19 cellular contexts compared by ENCODE assay signal in the genomic region with DNA sequence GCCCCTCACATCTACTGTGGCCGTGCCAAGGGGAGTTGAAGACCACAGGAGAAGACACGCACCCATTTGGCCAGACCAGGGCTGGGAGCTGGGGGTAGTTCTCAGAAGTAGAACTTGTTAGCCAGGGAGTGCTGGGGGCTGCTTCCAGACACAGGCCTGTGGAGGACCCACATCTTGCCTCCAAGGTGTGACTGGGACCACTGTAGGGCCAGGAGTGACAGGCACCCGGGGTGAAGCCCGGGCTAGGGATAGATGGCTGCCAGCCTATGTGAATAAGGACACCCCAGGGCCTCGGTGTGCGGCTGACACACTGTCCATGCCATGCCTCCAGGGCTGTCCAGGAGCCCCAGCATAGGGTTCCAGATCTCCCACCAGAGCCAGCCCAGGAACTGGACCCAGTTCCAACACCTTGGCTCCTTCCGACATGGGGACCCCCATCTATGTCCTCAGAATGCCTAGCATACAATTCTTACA. TPM values are rescaled to one million over a fixed set of nuclear protein-coding genes. Genes with fewer than 3 reads are reported as not detected.
DNase-seq lines count a peak whose midpoint lies in the region; ATAC-seq and TF ChIP-seq lines count a peak whose summit lies in the region.
"Had no signal": no experiment of that assay in that cellular context is flagged by ENCODE, and none has a peak within 500 bp of the region (broad histone marks: within the 10 kb centered on the region; RNA-seq: fewer than 3 reads in every experiment).

No MANE protein-coding gene starts in this region.

- CTCF ChIA-PET in SK-N-SH (lab: Yijun Ruan, JAX): interaction anchor here (0.8 to 1.3 kb wide), 2 partner anchors 72 to 75 kb away, joined by 3 read pairs; no protein-coding TSS in a partner anchor

- H3K23ac ChIP-seq in mesenchymal stem cell (ENCODE audit: low read length in 2 of 2): no peak overlapping the region

- no peak overlapping the region for H2BK5ac ChIP-seq in mesenchymal stem cell (ENCODE audit: low read depth, low read length, poor library complexity, severe bottlenecking)

- TF ChIP-seq CTCF in SK-N-SH (IDR thresholded peaks at IDR 0.05) (no peak), coronary artery (IDR thresholded peaks at IDR 0.05) (no peak), transverse colon (IDR thresholded peaks at IDR 0.05) (no peak), ascending aorta (IDR thresholded peaks at IDR 0.05) (no peak)

- DNase-seq in SK-N-SH (peak; percentile 23), coronary artery (ENCODE audit: low spot score) (no peak), mesenchymal stem cell (no peak), transverse colon (no peak), ascending aorta (ENCODE audit: low spot score in 2 of 2) (no peak), globus pallidus (ENCODE audit: low spot score) (no peak)
- DNase-seq in stimulated activated CD8-positive, alpha-beta memory T cell treated with anti-CD3 and anti-CD28 coated beads, Interleukin-4, amount 100 ng/mL, for 48 hours: no peak
- DNase-seq: activated CD4-positive, alpha-beta T cell treated with anti-CD3 and anti-CD28 coated beads, Interleukin-2, amount 10 ng/mL, durations not matched to agents 24 days and 14 days; activated T-cell treated with anti-CD3 and anti-CD28 coated beads, Interleukin-2, amount 50 U/mL, for 72 hours; amygdala; islet precursor cell; Karpas-422; NCI-H187 treated with DMSO at 0.1 percent for 48 hours; NCI-H524; stimulated activated CD4-positive, alpha-beta T cell treated with anti-CD3 and anti-CD28 coated beads, Interleukin-4, amount 100 ng/mL, for 1 hour; stimulated activated naive CD4-positive, alpha-beta T cell had no signal

- TF ChIP-seq RAD21 in SK-N-SH (IDR thresholded peaks at IDR 0.05; ENCODE audit: low read length): no peak

- WGBS in SK-N-SH (ENCODE audit: low lambda C conversion rate): 100% methylated on average over 3 of the region's 7 CpGs
- WGBS in mesenchymal stem cell: 96% methylated on average over 7 of the region's 7 CpGs
- WGBS in transverse colon (ENCODE audit: low coverage in 1 of 2), 2 donors: 96% methylated on average over 7 of the region's 7 CpGs; no CpG with 5 or more reads in 1 of the 2 donors

- no peaks in the 10 kb centered on the region for H3K36me3 ChIP-seq in SK-N-SH (replicated peaks in 1 of 2; ENCODE audit: control insufficient read depth in 1 of 2, insufficient read depth in 2 of 2, low read length in 1 of 2)
- peaks cover 0 to 40% of the 10 kb centered on the region in 2 experiments for H3K36me3 ChIP-seq in mesenchymal stem cell (ENCODE audit: control insufficient read depth in 1 of 2, insufficient read depth in 2 of 2, low read depth in 1 of 2, low read length in 2 of 2)
- H3K36me3 ChIP-seq in transverse colon: no peaks in the 10 kb centered on the region
- no peaks in the 10 kb centered on the region for H3K36me3 ChIP-seq in ascending aorta

- no peak overlapping the region for H2AK5ac ChIP-seq in mesenchymal stem cell (ENCODE audit: low read length, severe bottlenecking)

- POLR2A ChIA-PET in SK-N-SH (lab: Yijun Ruan, JAX): no interaction called here

- H3K4me1 ChIP-seq in SK-N-SH (ENCODE audit: control insufficient read depth in 1 of 2, insufficient read depth in 2 of 2, low read depth in 1 of 2, low read length in 1 of 2) (no peaks in the 10 kb centered on the region; a peak in 1 of 4 replicates), mesenchymal stem cell (ENCODE audit: control insufficient read depth, insufficient read depth, low read depth, low read length) (peaks cover 24% of the 10 kb centered on the region), transverse colon (peaks cover 5 to 29% (median 25%) of the 10 kb centered on the region in 4 donors), ascending aorta (peaks cover 0 to 5% of the 10 kb centered on the region in 2 donors)

- in situ Hi-C loops in transverse colon (cut with MboI; ENCODE audit: low pct_ligation_motif_present in 1 of 4, low pct_unique_long_range_greater_than_20kb in 1 of 4, low sequenced_read_pairs in 3 of 4): no loop called here

- H3K14ac ChIP-seq in mesenchymal stem cell (ENCODE audit: low read length in 2 of 2): peak overlapping the region in 1 of 2 experiments; percentile 27

- no peak overlapping the region for H2AFZ ChIP-seq in SK-N-SH (ENCODE audit: low read depth)
- no peak overlapping the region for H2AFZ ChIP-seq in mesenchymal stem cell (ENCODE audit: low read depth, low read length)

- H3K27ac ChIP-seq in SK-N-SH (ENCODE audit: low read depth in 2 of 2, low read length in 1 of 2) (no peak overlapping the region), coronary artery (peak overlapping the region in 1 of 2 donors; percentile 81), mesenchymal stem cell (ENCODE audit: low read length, poor library complexity, severe bottlenecking) (no peak overlapping the region), transverse colon (peak overlapping the region; percentile 52 to 76 (median 60)), ascending aorta (no peak overlapping the region)
- H3K27ac ChIP-seq: 22Rv1 had no signal

- H3K27me3 ChIP-seq in SK-N-SH (ENCODE audit: insufficient read depth) (no peaks in the 10 kb centered on the region), mesenchymal stem cell (ENCODE audit: control insufficient read depth in 1 of 2, insufficient read depth in 1 of 2, low read length in 2 of 2) (no peaks in the 10 kb centered on the region), transverse colon (peaks cover 35% of the 10 kb centered on the region), ascending aorta (peaks cover 12% of the 10 kb centered on the region)

- H4K8ac ChIP-seq in mesenchymal stem cell (ENCODE audit: low read length): peak overlapping the region; percentile 70

- H3K9me2 ChIP-seq in SK-N-SH: no peaks in the 10 kb centered on the region

- no peak overlapping the region for H3K4me2 ChIP-seq in SK-N-SH
- H3K4me2 ChIP-seq in mesenchymal stem cell (ENCODE audit: low read length, poor library complexity, severe bottlenecking): no peak overlapping the region

- no peak overlapping the region for H2BK15ac ChIP-seq in mesenchymal stem cell (ENCODE audit: low read depth, poor library complexity, severe bottlenecking)

- peaks cover 2% of the 10 kb centered on the region for H3K79me1 ChIP-seq in mesenchymal stem cell (replicated peaks; ENCODE audit: low read length, poor library complexity, severe bottlenecking)

- TF ChIP-seq EP300 in SK-N-SH (IDR thresholded peaks at IDR 0.05; ENCODE audit: borderline replicate concordance in 1 of 2, low read depth in 1 of 2, low read length in 1 of 2) (no peak), transverse colon (IDR thresholded peaks at IDR 0.05; ENCODE audit: low read depth) (no peak)

- peak overlapping the region in 1 of 2 experiments; percentile 49 for H3K18ac ChIP-seq in mesenchymal stem cell (ENCODE audit: low read depth in 1 of 2, low read length in 2 of 2)

- H2BK120ac ChIP-seq in mesenchymal stem cell (ENCODE audit: low read depth, low read length): no peak overlapping the region

- no peaks in the 10 kb centered on the region for H3K79me2 ChIP-seq in SK-N-SH (ENCODE audit: insufficient read depth)

- no peaks in the 10 kb centered on the region for H4K20me1 ChIP-seq in SK-N-SH (ENCODE audit: insufficient read depth)

- intact Hi-C loops in transverse colon (cut with DNase I; ENCODE audit: low total_unique reads): no loop called here
- intact Hi-C loops in ascending aorta (cut with DNase I): no loop called here

- H3F3A ChIP-seq in SK-N-SH (replicated peaks; ENCODE audit: insufficient read depth): peaks cover 8% of the 10 kb centered on the region

- TF ChIP-seq POLR2A in transverse colon (IDR thresholded peaks at IDR 0.05): no peak

- no peak overlapping the region for H3K9ac ChIP-seq in SK-N-SH
- H3K9ac ChIP-seq in mesenchymal stem cell (ENCODE audit: low read length): peak overlapping the region; percentile 90

- no peak overlapping the region for H3K4ac ChIP-seq in mesenchymal stem cell (ENCODE audit: low read depth in 1 of 2, low read length in 2 of 2)

- no peaks in the 10 kb centered on the region for H3K9me3 ChIP-seq in SK-N-SH
- H3K9me3 ChIP-seq in mesenchymal stem cell (ENCODE audit: control insufficient read depth, low read length): no peaks in the 10 kb centered on the region
- H3K9me3 ChIP-seq in transverse colon: peaks cover 0 to 5% of the 10 kb centered on the region in 2 donors
- H3K9me3 ChIP-seq in ascending aorta: no peaks in the 10 kb centered on the region

- H4K91ac ChIP-seq in mesenchymal stem cell (ENCODE audit: low read length): no peak overlapping the region

- H2BK12ac ChIP-seq in mesenchymal stem cell (ENCODE audit: low read length in 2 of 2): no peak overlapping the region

- ATAC-seq in SK-N-SH treated with all-trans-retinoic acid at 6 μM for 48 hours: no peak
- ATAC-seq: activated T-cell treated with anti-CD3 and anti-CD28 coated beads, Interleukin-2, amount 50 U/mL, for 72 hours had no signal

- H3K4me3 ChIP-seq in SK-N-SH (ENCODE audit: low read depth in 2 of 2, low read length in 1 of 2) (no peak overlapping the region), coronary artery (peak overlapping the region; percentile 78), mesenchymal stem cell (ENCODE audit: insufficient read depth in 1 of 2, low read depth in 1 of 2, low read length in 2 of 2) (peak overlapping the region in 1 of 2 experiments; percentile 88), transverse colon (no peak overlapping the region), ascending aorta (no peak overlapping the region)

TF ChIP-seq in SK-N-SH, 30 proteins besides CTCF, POLR2A, EP300 and RAD21 (continues in another document):
- TF ChIP-seq FOXJ3 (CRISPR knock-in tag; IDR thresholded peaks at IDR 0.05) (no peak), EZH2phosphoT487 (IDR thresholded peaks at IDR 0.05; ENCODE audit: borderline replicate concordance, low read depth) (no peak), YY1 (IDR thresholded peaks at IDR 0.05; ENCODE audit: low read depth) (no peak), JUND (IDR thresholded peaks at IDR 0.05) (no peak)

TF ChIP-seq in SK-N-SH treated with all-trans-retinoic acid at 6 μM for 48 hours, 23 proteins besides CTCF, POLR2A, EP300 and RAD21 (continues in another document):
- TF ChIP-seq ESRRG (CRISPR knock-in tag; IDR thresholded peaks at IDR 0.05) (no peak), ISL1 (CRISPR knock-in tag; IDR thresholded peaks at IDR 0.05) (no peak)

RNA-seq across cellular contexts. Expression of gene ANPEP, which starts 1.8 kb away (rescaled TPM):
- 25.8 and 51.0 TPM in 2 replicates for polyA plus RNA-seq in SK-N-SH (2012; rRNA removed)
- polyA plus RNA-seq in SK-N-SH (2012; cell fraction: cytosol; rRNA removed): 16.3 and 22.6 TPM in 2 replicates
- polyA plus RNA-seq in SK-N-SH (2012; cell fraction: nucleus; rRNA removed): 59.5 and 61.6 TPM in 2 replicates
- polyA plus RNA-seq in mesenchymal stem cell (2013, experiment 1 of 2): 63.7 TPM
- 61.6 TPM for polyA plus RNA-seq in mesenchymal stem cell (2013, experiment 2 of 2)
- 1,000 to 10,000 TPM in 1 of 4 donors, 100 to 1,000 TPM in 3; 133 to 1,054 (median 474) TPM for total RNA-seq in transverse colon
- total RNA-seq in ascending aorta: 48.2 TPM

RNA-seq across cellular contexts. Expression of gene MESP2, which starts 36.8 kb away (rescaled TPM):
- 0.21 and 0.31 TPM in 2 replicates for polyA plus RNA-seq in SK-N-SH (2012; rRNA removed)
- 0.14 and 0.43 TPM in 2 replicates for polyA plus RNA-seq in SK-N-SH (2012; cell fraction: cytosol; rRNA removed)
- 0.19 and 0.32 TPM in 2 replicates for polyA plus RNA-seq in SK-N-SH (2012; cell fraction: nucleus; rRNA removed)
- polyA plus RNA-seq in mesenchymal stem cell (2013, experiment 1 of 2): 0.12 TPM
- polyA plus RNA-seq in mesenchymal stem cell (2013, experiment 2 of 2): 0.07 TPM
- total RNA-seq in transverse colon (under 1 TPM in 2 of 4 donors, not detected in 2; 0.64 to 0.96 TPM), ascending aorta (not detected)
- total RNA-seq: activated CD4-positive, alpha-beta T cell treated with anti-CD3 and anti-CD28 coated beads, Interleukin-2, amount 10 ng/mL, durations not matched to agents 24 days and 14 days; activated T-cell treated with anti-CD3 and anti-CD28 coated beads, Interleukin-2, amount 50 U/mL, for 72 hours; glomerular endothelial cell had no signal

Comparison
In these comparisons a context has a peak if more than half of its experiments do, and no peak if none do; other contexts are left out.
1. H3K27ac ChIP-seq: peak in transverse colon (4 of 4); none in SK-N-SH (0 of 2), mesenchymal stem cell (single experiment) and ascending aorta (0 of 2).